1 cellular context compared by ENCODE assay signal in genomic region chr1:153610334-153611023, GRCh38.
TF ChIP-seq lines count a peak whose summit lies in the region.

No MANE protein-coding gene starts in this region.

TF ChIP-seq in H1, 55 proteins besides CTCF, POLR2A, EP300 and RAD21 (continued from another document):
- TF ChIP-seq SUZ12 (IDR thresholded peaks at IDR 0.05; ENCODE audit: low read length) (no peak), CBX8 (IDR thresholded peaks at IDR 0.05; ENCODE audit: borderline replicate concordance, low read depth, low read length) (no peak), BCL11A (IDR thresholded peaks at IDR 0.05; ENCODE audit: low read depth in 2 of 2, low read length in 2 of 2) (no peak), ZNF274 (IDR thresholded peaks at IDR 0.05; ENCODE audit: borderline replicate concordance, extremely low read depth, low read length) (no peak), RBBP5 (IDR thresholded peaks at IDR 0.05; ENCODE audit: borderline replicate concordance, low read depth, low read length) (no peak), FOSL1 (IDR thresholded peaks at IDR 0.05; ENCODE audit: insufficient read depth, low read depth, low read length) (no peak), SP2 (IDR thresholded peaks at IDR 0.05; ENCODE audit: low read length) (no peak), HDAC2 (IDR thresholded peaks at IDR 0.05; ENCODE audit: borderline replicate concordance in 1 of 2, low read depth in 2 of 2, low read length in 2 of 2) (no peak), SIRT6 (IDR thresholded peaks at IDR 0.05; ENCODE audit: low read length) (no peak), ATF3 (IDR thresholded peaks at IDR 0.05; ENCODE audit: insufficient read depth, low read depth, low read length) (no peak), GTF2F1 (IDR thresholded peaks at IDR 0.05; ENCODE audit: borderline replicate concordance, low read depth, low read length) (no peak), ASH2L (IDR thresholded peaks at IDR 0.05; ENCODE audit: low read length) (no peak), CEBPB (IDR thresholded peaks at IDR 0.05; ENCODE audit: low read depth, low read length) (no peak), SRF (IDR thresholded peaks at IDR 0.05; ENCODE audit: low read depth, low read length) (no peak), CHD7 (IDR thresholded peaks at IDR 0.05; ENCODE audit: insufficient replicate concordance, low read length) (no peak), TEAD4 (IDR thresholded peaks at IDR 0.05; ENCODE audit: low read depth, low read length) (no peak), SP4 (IDR thresholded peaks at IDR 0.05; ENCODE audit: low read length) (no peak)
TF ChIP-seq in H1: peak in this region for 0.
